ENCODE assay signal across 20 cellular contexts in genomic region chr1:1755852-1756251, GRCh38.
"Had no signal": no experiment of that assay in that cellular context is flagged by ENCODE, and none has a peak within 500 bp of the region (broad histone marks: within the 10 kb centered on the region; RNA-seq: fewer than 3 reads in every experiment).

No MANE protein-coding gene starts in this region.

- H3K27me3 ChIP-seq: foreskin keratinocyte, pancreas, suprapubic skin, thyroid gland had no signal

- H3K4me1 ChIP-seq: foreskin keratinocyte had no signal

- H3K27ac ChIP-seq: coronary artery, foreskin keratinocyte, pancreas, suprapubic skin, thyroid gland had no signal

- DNase-seq: effector CD4-positive, alpha-beta T cell; endodermal cell; erythroblast; foreskin keratinocyte; immature natural killer cell; left colon; left ventricle myocardium superior; mesendoderm; naive thymus-derived CD8-positive, alpha-beta T cell; nucleus accumbens; stimulated activated CD4-positive, alpha-beta T cell treated with anti-CD3 and anti-CD28 coated beads, Interleukin-4, amount 100 ng/mL, for 1 hour; stimulated activated CD8-positive, alpha-beta memory T cell treated with anti-CD3 and anti-CD28 coated beads, Interleukin-4, amount 100 ng/mL, for 48 hours; stimulated activated naive CD8-positive, alpha-beta T cell treated with anti-CD3 and anti-CD28 coated beads, Interleukin-15, Interleukin-2, amounts not matched to agents 100 U/mL and 50 U/mL, for 24 hours; thyroid gland had no signal

- ATAC-seq: foreskin keratinocyte; left colon; left ventricle myocardium superior; naive thymus-derived CD8-positive, alpha-beta T cell; pancreas; right cardiac atrium; stimulated activated effector memory CD8-positive, alpha-beta T cell treated with anti-CD3 and anti-CD28 coated beads, Interleukin-12 subunit alpha, Interleukin-12 subunit beta, amount 100 ng/mL, for 72 hours; stimulated activated naive CD8-positive, alpha-beta T cell treated with anti-CD3 and anti-CD28 coated beads, Interleukin-15, Interleukin-2, amounts not matched to agents 100 U/mL and 50 U/mL, for 24 hours had no signal

- H3K4me3 ChIP-seq: coronary artery, pancreas, smooth muscle cell, suprapubic skin, thyroid gland had no signal

- H3K9me3 ChIP-seq: pancreas, suprapubic skin, thyroid gland had no signal
